In genomic region chr7:77140296-77140695, GRCh38 we compare ENCODE assay signal across 1 cellular context. TPM values are rescaled to one million over a fixed set of nuclear protein-coding genes. Genes with fewer than 3 reads are reported as not detected.
"Had no signal": no experiment of that assay in that cellular context is flagged by ENCODE, and none has a peak within 500 bp of the region (broad histone marks: within the 10 kb centered on the region; RNA-seq: fewer than 3 reads in every experiment).

No MANE protein-coding gene starts in this region.

RNA-seq across cellular contexts. Expression of gene FGL2, which starts 59.3 kb away (rescaled TPM):
- total RNA-seq: G401 had no signal
